ENCODE assay signal across 14 cellular contexts in genomic region chr19:16368385-16369305, GRCh38. TPM values are rescaled to one million over a fixed set of nuclear protein-coding genes. Genes with fewer than 3 reads are reported as not detected.
A peak's percentile ranks its signal among the peaks of the same experiment; 100 is the strongest.
DNase-seq lines count a peak whose midpoint lies in the region; ATAC-seq, FAIRE-seq and TF ChIP-seq lines count a peak whose summit lies in the region.
"Had no signal": no experiment of that assay in that cellular context is flagged by ENCODE, and none has a peak within 500 bp of the region (broad histone marks: within the 10 kb centered on the region; RNA-seq: fewer than 3 reads in every experiment).

No MANE protein-coding gene starts in this region.

- no peak overlapping the region for H2AFZ ChIP-seq in H1 (ENCODE audit: low read length)
- H2AFZ ChIP-seq: PC-9 had no signal

- H2BK20ac ChIP-seq in H1 (ENCODE audit: low read length): no peak overlapping the region

- no peaks in the 10 kb centered on the region for H3K79me2 ChIP-seq in H1 (ENCODE audit: control insufficient read depth in 1 of 2, insufficient read depth in 2 of 2, low read length in 2 of 2)

- peak overlapping the region; percentile 71 for H2BK5ac ChIP-seq in H1 (ENCODE audit: low read depth, low read length)

- H3K4me2 ChIP-seq in H1 (ENCODE audit: insufficient read depth in 1 of 2, low read depth in 2 of 2, low read length in 2 of 2): no peak overlapping the region
- H3K4me2 ChIP-seq: PC-9 had no signal

- no peak for TF ChIP-seq POLR2A in H1 (IDR thresholded peaks at IDR 0.05; ENCODE audit: control extremely low read depth in 1 of 2, low read depth in 2 of 2, low read length in 2 of 2)

- 0 out of 2 replicates have a peak, but pooled peaks cover 7% of the 10 kb centered on the region for H3K23me2 ChIP-seq in H1 (ENCODE audit: low read depth, low read length)

- H3K4me3 ChIP-seq in H1 (ENCODE audit: extremely low read depth in 1 of 4, insufficient read depth in 2 of 4, low read depth in 3 of 4, low read length in 4 of 4): no peak overlapping the region
- H3K4me3 ChIP-seq: lung, PC-9, tibial nerve had no signal

- TF ChIP-seq EP300 in H1 (IDR thresholded peaks at IDR 0.05; ENCODE audit: borderline replicate concordance in 1 of 2, low read depth in 2 of 2, low read length in 2 of 2): no peak

- no peak overlapping the region for H2BK120ac ChIP-seq in H1 (replicated peaks; ENCODE audit: low read depth, low read length)

- no peak overlapping the region for H4K91ac ChIP-seq in H1 (replicated peaks; ENCODE audit: insufficient read length, low read length)

- no peak overlapping the region for H4K5ac ChIP-seq in H1 (ENCODE audit: insufficient read length, low read depth, low read length)

- POLR2A ChIA-PET in H1 (lab: Charles Lee; ENCODE audit: partially characterized antibody): interaction anchor here (1.4 kb wide), 1 partner anchor 9 kb away, joined by 4 read pairs; no protein-coding TSS in a partner anchor

- no peak overlapping the region for H3K9ac ChIP-seq in H1 (replicated peaks in 1 of 4; ENCODE audit: extremely low read depth in 1 of 4, low read depth in 3 of 4, low read length in 3 of 4)

- no peak overlapping the region for H3K4ac ChIP-seq in H1 (replicated peaks; ENCODE audit: insufficient read length, low read depth, low read length)

- no peak for TF ChIP-seq RAD21 in H1 (IDR thresholded peaks at IDR 0.05 in 1 of 2, conservative IDR thresholded peaks at IDR 0.05 in 1 of 2; ENCODE audit: low read depth in 2 of 2, low read length in 2 of 2)

- ATAC-seq in HG02870 (IDR thresholded peaks at IDR 0.05; ENCODE audit: unreplicated experiment) (no peak), GM21390 (IDR thresholded peaks at IDR 0.05; ENCODE audit: unreplicated experiment) (no peak)

- H2BK12ac ChIP-seq in H1 (ENCODE audit: low read depth, low read length): peak overlapping the region; percentile 63; the same call in 1 of the 2 replicates

- H3K18ac ChIP-seq in H1 (ENCODE audit: extremely low read depth, low read length): no peak overlapping the region

- H3K4me1 ChIP-seq in H1 (replicated peaks in 1 of 4; ENCODE audit: control insufficient read depth in 3 of 4, insufficient read depth in 4 of 4, low read length in 3 of 4): peaks cover 0 to 6% (median 2%) of the 10 kb centered on the region in 4 experiments; a peak in 3 of 7 replicates
- H3K4me1 ChIP-seq: BE2C had no signal

- H4K20me1 ChIP-seq in H1 (replicated peaks in 1 of 2; ENCODE audit: control insufficient read depth in 1 of 2, insufficient read depth in 2 of 2, low read length in 2 of 2): peaks cover 2 to 13% of the 10 kb centered on the region in 2 experiments

- H3K27ac ChIP-seq in H1 (ENCODE audit: low read depth, low read length): no peak overlapping the region
- H3K27ac ChIP-seq: PC-9 had no signal

- WGBS in H1 (ENCODE audit: extremely low coverage in 1 of 2, insufficient coverage in 1 of 2, insufficient read length in 1 of 2, insufficient replicate concordance in 2 of 2, low coverage in 1 of 2, low lambda C conversion rate in 2 of 2, missing lambda C conversion rate in 1 of 2), 2 experiments: 84% methylated on average over 18 of the region's 18 CpGs; no CpG with 5 or more reads in 1 of the 2 experiments

- peak; percentile 36 for DNase-seq in stimulated activated CD4-positive, alpha-beta T cell treated with anti-CD3 and anti-CD28 coated beads, Interleukin-4, amount 100 ng/mL, for 1 hour
- DNase-seq in stimulated activated CD4-positive, alpha-beta T cell treated with anti-CD3 and anti-CD28 coated beads, Interleukin-12 subunit alpha, Interleukin-12 subunit beta, amount 100 ng/mL, for 4 hours: no peak
- DNase-seq in activated CD4-positive, alpha-beta T cell treated with anti-CD3 and anti-CD28 coated beads, Interleukin-2, amount 50 U/mL, for 4 hours: peak; percentile 52 to 58
- DNase-seq in H1 (ENCODE audit: low read depth in 1 of 2, low spot score in 2 of 2): no peak
- no peak for DNase-seq in KBM-7
- no peak for DNase-seq in midbrain (lab: John Stamatoyannopoulos, UW)
- DNase-seq: BE2C, H9, Karpas-422, PC-9 had no signal

- no peak overlapping the region for H3K23ac ChIP-seq in H1 (ENCODE audit: insufficient read length)

- peaks cover 6% of the 10 kb centered on the region for H3K79me1 ChIP-seq in H1 (ENCODE audit: low read depth, low read length)

- no peaks in the 10 kb centered on the region for H3K27me3 ChIP-seq in H1 (replicated peaks in 1 of 4; ENCODE audit: control insufficient read depth in 3 of 4, extremely low read depth in 1 of 4, insufficient read depth in 3 of 4, low read length in 3 of 4)
- H3K27me3 ChIP-seq: BE2C, tibial nerve had no signal

- no peak for FAIRE-seq in H1 (lab: Jason Lieb, UNC)

- no peak overlapping the region for H3K56ac ChIP-seq in H1 (replicated peaks; ENCODE audit: insufficient read length, low read depth, low read length)

- H2AK5ac ChIP-seq in H1 (ENCODE audit: low read depth, low read length): peak overlapping the region; percentile 93; the same call in 1 of the 2 replicates

- H2BK15ac ChIP-seq in H1 (ENCODE audit: low read length): no peak overlapping the region; the same call in 1 of the 2 replicates

- no peaks in the 10 kb centered on the region; a peak in 1 of 8 replicates for H3K36me3 ChIP-seq in H1 (ENCODE audit: control insufficient read depth in 2 of 4, insufficient read depth in 4 of 4, low read length in 3 of 4)

- no peak for TF ChIP-seq CTCF in H1 (IDR thresholded peaks at IDR 0.05; ENCODE audit: control extremely low read depth in 1 of 3, insufficient read depth in 1 of 3, low read depth in 1 of 3, low read length in 3 of 3)

- H3K9me3 ChIP-seq in H1 (ENCODE audit: insufficient read depth in 2 of 2, low read depth in 1 of 2, low read length in 1 of 2): no peaks in the 10 kb centered on the region
- H3K9me3 ChIP-seq: BE2C, tibial nerve had no signal

- in situ Hi-C loops in KBM-7 (cut with MboI; ENCODE audit: low pct_unique_long_range_greater_than_20kb, low sequenced_read_pairs): no loop called here

- no peak overlapping the region for H3K14ac ChIP-seq in H1 (ENCODE audit: insufficient read length)

- CTCF ChIA-PET in H1 (lab: Charles Lee; ENCODE audit: partially characterized antibody): interaction anchor here (0.5 to 6.0 kb wide), 5 partner anchors 8 to 191 kb away, joined by 3 to 37 read pairs (median 4); no protein-coding TSS in a partner anchor

- no peak overlapping the region for H4K8ac ChIP-seq in H1 (ENCODE audit: extremely low read depth, insufficient read depth, low read length)

TF ChIP-seq in H1, 55 proteins besides CTCF, POLR2A, EP300 and RAD21:
- TF ChIP-seq HDAC2 (IDR thresholded peaks at IDR 0.05; ENCODE audit: borderline replicate concordance in 1 of 2, low read depth in 2 of 2, low read length in 2 of 2) (no peak), RNF2 (IDR thresholded peaks at IDR 0.05; ENCODE audit: borderline replicate concordance, low read depth, low read length, missing control alignments, poor library complexity, severe bottlenecking) (no peak), SRF (IDR thresholded peaks at IDR 0.05; ENCODE audit: low read depth, low read length) (no peak), E2F6 (IDR thresholded peaks at IDR 0.05) (no peak), RBBP5 (IDR thresholded peaks at IDR 0.05; ENCODE audit: borderline replicate concordance, low read depth, low read length) (no peak)

RNA-seq across cellular contexts. Expression of gene KLF2, which starts 44.0 kb away (rescaled TPM):
- total RNA-seq in H1 (2021; fragmentation: NEBNext Ultra II Directional; extraction: Animal tissue kit (Norgen Biotek cat#: 25700)): 0.19 and 0.52 TPM in 2 replicates
- polyA plus RNA-seq in H1 (2011; rRNA removed): 0.11 and 0.33 TPM in 2 replicates
- polyA plus RNA-seq in H1 (2011; cell fraction: cytosol; rRNA removed): not detected
- 0.27 TPM for polyA plus RNA-seq in H1 (2011; cell fraction: nucleus; rRNA removed)
- 0.17 to 0.43 TPM (median 0.22 TPM) in 3 of 4 replicates, not detected in the other for polyA plus RNA-seq in H1 (2012, experiment 1 of 2)
- 0.35 TPM for polyA plus RNA-seq in H1 (2012, experiment 2 of 2)
- polyA plus RNA-seq in H1 (2013, experiment 1 of 2): 0.32 TPM
- 0.31 TPM for polyA plus RNA-seq in H1 (2013, experiment 2 of 2)
- not detected in 2 replicates for polyA minus RNA-seq in H1 (2011; rRNA and poly(A)+ RNA removed)
- polyA minus RNA-seq in H1 (2011; cell fraction: cytosol; rRNA and poly(A)+ RNA removed): not detected
- 0.50 TPM for polyA minus RNA-seq in H1 (2011; cell fraction: nucleus; rRNA and poly(A)+ RNA removed)

Comparison
In these comparisons a context has a peak if more than half of its experiments do, and no peak if none do; other contexts are left out.
1. DNase-seq: peak in stimulated activated CD4-positive, alpha-beta T cell treated with anti-CD3 and anti-CD28 coated beads, Interleukin-4, amount 100 ng/mL, for 1 hour (single experiment) and activated CD4-positive, alpha-beta T cell treated with anti-CD3 and anti-CD28 coated beads, Interleukin-2, amount 50 U/mL, for 4 hours (2 of 2); none in stimulated activated CD4-positive, alpha-beta T cell treated with anti-CD3 and anti-CD28 coated beads, Interleukin-12 subunit alpha, Interleukin-12 subunit beta, amount 100 ng/mL, for 4 hours (single experiment), H1 (0 of 2), KBM-7 (single experiment) and midbrain (single experiment).